Comparison of ENCODE assay signal across 12 cellular contexts in the genomic region with DNA sequence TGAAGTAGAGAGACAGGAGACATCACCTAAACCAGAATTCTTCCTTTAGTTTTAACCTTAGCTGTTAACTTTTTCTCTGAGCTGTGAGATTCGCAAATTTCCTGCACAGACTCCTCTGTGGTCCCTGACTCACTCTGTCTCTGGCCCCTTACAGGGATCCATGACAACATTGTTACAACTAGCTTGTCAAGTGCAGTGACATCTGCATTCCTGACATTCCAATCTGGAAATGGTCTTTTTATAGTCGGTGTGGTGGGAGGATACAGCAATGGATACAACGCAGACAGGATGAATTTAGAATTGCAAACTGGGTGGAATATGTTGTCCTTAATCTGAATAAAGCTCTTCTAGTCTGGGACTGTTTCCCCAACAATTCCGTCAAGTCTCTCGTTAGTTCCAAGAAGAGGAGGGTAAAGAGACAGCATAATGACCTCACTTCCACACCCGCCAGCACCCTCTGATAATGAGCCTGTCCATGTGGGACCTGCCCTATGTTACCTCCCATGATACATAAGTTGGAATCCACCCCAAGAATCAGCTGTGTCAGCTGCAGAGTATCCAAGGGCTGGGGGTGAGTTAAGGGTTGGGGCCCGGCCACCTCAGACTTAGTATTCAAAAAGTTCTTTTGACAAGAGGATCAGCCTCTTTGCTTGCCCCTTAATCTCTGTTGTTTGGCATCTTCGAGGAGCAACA. TPM values are rescaled to one million over a fixed set of nuclear protein-coding genes. Genes with fewer than 3 reads are reported as not detected.
DNase-seq lines count a peak whose midpoint lies in the region; TF ChIP-seq lines count a peak whose summit lies in the region.
"Had no signal": no experiment of that assay in that cellular context is flagged by ENCODE, and none has a peak within 500 bp of the region (broad histone marks: within the 10 kb centered on the region; RNA-seq: fewer than 3 reads in every experiment).

No MANE protein-coding gene starts in this region.

- H2AK5ac ChIP-seq in mesenchymal stem cell (ENCODE audit: low read length, severe bottlenecking) = peak overlapping the region; percentile 19

- no peak overlapping the region for H3K18ac ChIP-seq in mesenchymal stem cell (ENCODE audit: low read depth in 1 of 2, low read length in 2 of 2)

- no peak overlapping the region for H3K9ac ChIP-seq in Karpas-422 (ENCODE audit: low read length)
- H3K9ac ChIP-seq in mesenchymal stem cell (ENCODE audit: low read length) = no peak overlapping the region

- peak overlapping the region; percentile 27; the same call in 1 of the 2 replicates for H3K27ac ChIP-seq in Karpas-422 (ENCODE audit: low read length)
- H3K27ac ChIP-seq in mesenchymal stem cell (ENCODE audit: low read length, poor library complexity, severe bottlenecking) = peak overlapping the region; percentile 83
- no peak overlapping the region for H3K27ac ChIP-seq in uterus
- H3K27ac ChIP-seq: lower lobe of right lung had no signal

- H3K14ac ChIP-seq in mesenchymal stem cell (ENCODE audit: low read length in 2 of 2) = no peak overlapping the region

- no peaks in the 10 kb centered on the region for H3K79me2 ChIP-seq in Karpas-422 (ENCODE audit: low read length)

- no peak overlapping the region for H4K8ac ChIP-seq in mesenchymal stem cell (ENCODE audit: low read length)

- H3K27me3 ChIP-seq in Karpas-422 (ENCODE audit: low read length) = no peaks in the 10 kb centered on the region
- H3K27me3 ChIP-seq in mesenchymal stem cell (ENCODE audit: control insufficient read depth in 1 of 2, insufficient read depth in 1 of 2, low read length in 2 of 2) = peaks cover 0 to 66% of the 10 kb centered on the region in 2 experiments
- peaks cover 0 to 4% of the 10 kb centered on the region in 2 donors for H3K27me3 ChIP-seq in uterus

- H3K36me3 ChIP-seq in Karpas-422 (ENCODE audit: insufficient read depth, low read length) (no peaks in the 10 kb centered on the region; the same call in 1 of the 2 replicates), mesenchymal stem cell (ENCODE audit: control insufficient read depth in 1 of 2, insufficient read depth in 2 of 2, low read depth in 1 of 2, low read length in 2 of 2) (no peaks in the 10 kb centered on the region), uterus (no peaks in the 10 kb centered on the region)
- H3K36me3 ChIP-seq: BE2C, lower lobe of right lung had no signal

- intact Hi-C loops in uterus (cut with DNase I; ENCODE audit: low total_unique reads) = no loop called here

- 45% methylated on average over 8 of the region's 8 CpGs for WGBS in mesenchymal stem cell

- no peaks in the 10 kb centered on the region for H3K9me3 ChIP-seq in Karpas-422 (ENCODE audit: low read length)
- no peaks in the 10 kb centered on the region for H3K9me3 ChIP-seq in mesenchymal stem cell (ENCODE audit: control insufficient read depth, low read length)
- H3K9me3 ChIP-seq in uterus = no peaks in the 10 kb centered on the region
- H3K9me3 ChIP-seq: BE2C, lower lobe of right lung had no signal

- DNase-seq in AG20443 (ENCODE audit: low spot score) (peak; percentile 58), Karpas-422 (no peak), dermis microvascular lymphatic vessel endothelial cell (ENCODE audit: low read depth in 2 of 2) (peak; percentile 46 to 80), mesenchymal stem cell (peak; percentile 71), NCI-H2107 (lab: John Stamatoyannopoulos, UW) (no peak), NCI-H2171 treated with DMSO at 0.1 percent for 48 hours (lab: John Stamatoyannopoulos, UW) (no peak), uterus (no peak), NK-92 (lab: John Stamatoyannopoulos, UW; ENCODE audit: unreplicated experiment) (no peak)
- DNase-seq: BE2C, caudate nucleus, lower lobe of right lung, NCI-H2029 had no signal

- no peak overlapping the region for H3K23ac ChIP-seq in mesenchymal stem cell (ENCODE audit: low read length in 2 of 2)

- H3K4me3 ChIP-seq in Karpas-422 (ENCODE audit: low read length) = no peak overlapping the region
- H3K4me3 ChIP-seq in mesenchymal stem cell (ENCODE audit: insufficient read depth in 1 of 2, low read depth in 1 of 2, low read length in 2 of 2) = no peak overlapping the region
- H3K4me3 ChIP-seq in uterus = no peak overlapping the region
- H3K4me3 ChIP-seq: lower lobe of right lung had no signal

- H2BK12ac ChIP-seq in mesenchymal stem cell (ENCODE audit: low read length in 2 of 2) = no peak overlapping the region

- no peak overlapping the region for H2BK5ac ChIP-seq in mesenchymal stem cell (ENCODE audit: low read depth, low read length, poor library complexity, severe bottlenecking)

- no peak overlapping the region for H3K4me2 ChIP-seq in Karpas-422 (ENCODE audit: low read depth, low read length, poor library complexity, severe bottlenecking)
- H3K4me2 ChIP-seq in mesenchymal stem cell (ENCODE audit: low read length, poor library complexity, severe bottlenecking) = peak overlapping the region; percentile 36

- no peak overlapping the region for H2BK15ac ChIP-seq in mesenchymal stem cell (ENCODE audit: low read depth, poor library complexity, severe bottlenecking)

- H4K91ac ChIP-seq in mesenchymal stem cell (ENCODE audit: low read length) = peak overlapping the region; percentile 18

- no peak overlapping the region for H2AFZ ChIP-seq in Karpas-422 (ENCODE audit: low read length)
- H2AFZ ChIP-seq in mesenchymal stem cell (ENCODE audit: low read depth, low read length) = no peak overlapping the region

- H2BK120ac ChIP-seq in mesenchymal stem cell (ENCODE audit: low read depth, low read length) = no peak overlapping the region

- TF ChIP-seq POLR2A in uterus (IDR thresholded peaks at IDR 0.05) = no peak

- H3K9me2 ChIP-seq in Karpas-422 (replicated peaks; ENCODE audit: insufficient read depth, low read length) = no peaks in the 10 kb centered on the region

- H3K4ac ChIP-seq in mesenchymal stem cell (ENCODE audit: low read depth in 1 of 2, low read length in 2 of 2) = no peak overlapping the region

- TF ChIP-seq CTCF in uterus (IDR thresholded peaks at IDR 0.05) = no peak

- no peaks in the 10 kb centered on the region for H3K79me1 ChIP-seq in mesenchymal stem cell (replicated peaks; ENCODE audit: low read length, poor library complexity, severe bottlenecking)

- H3K4me1 ChIP-seq in Karpas-422 (ENCODE audit: low read length) (peaks cover 23% of the 10 kb centered on the region), mesenchymal stem cell (ENCODE audit: control insufficient read depth, insufficient read depth, low read depth, low read length) (peaks cover 8% of the 10 kb centered on the region), uterus (no peaks in the 10 kb centered on the region)
- H3K4me1 ChIP-seq: BE2C had no signal

- no peaks in the 10 kb centered on the region for H4K20me1 ChIP-seq in Karpas-422 (ENCODE audit: insufficient read depth, low read depth, low read length)

RNA-seq across cellular contexts. Expression of gene ILDR2, which starts 49.4 kb away (rescaled TPM):
- 8.0 and 30.7 TPM in 2 replicates for total RNA-seq in Karpas-422 (2014; rRNA removed; shearing (Covaris generic); ENCODE audit: low replicate concordance)
- total RNA-seq in dermis microvascular lymphatic vessel endothelial cell (under 0.01 TPM in 1 of 2 replicates, not detected in the other), uterus (1 to 10 TPM in 1 of 4 donors, under 1 TPM in 1, not detected in 2; 0.30 to 2.8 TPM)
- polyA plus RNA-seq in mesenchymal stem cell (2013, experiment 1 of 2) = 0.11 TPM
- 0.04 TPM for polyA plus RNA-seq in mesenchymal stem cell (2013, experiment 2 of 2)

RNA-seq across cellular contexts. Expression of gene TADA1, which starts 49.9 kb away (rescaled TPM):
- total RNA-seq in Karpas-422 (2014; rRNA removed; shearing (Covaris generic); ENCODE audit: low replicate concordance) = 14.1 and 26.6 TPM in 2 replicates
- total RNA-seq in dermis microvascular lymphatic vessel endothelial cell (8.3 and 10.1 TPM in 2 replicates), uterus (10 to 100 TPM in 3 of 4 donors, 1 to 10 TPM in 1; 6.8 to 32.0 (median 18.8) TPM)
- polyA plus RNA-seq in mesenchymal stem cell (2013, experiment 1 of 2) = 5.2 TPM
- 5.5 TPM for polyA plus RNA-seq in mesenchymal stem cell (2013, experiment 2 of 2)

Comparison
In these comparisons a context has a peak if more than half of its experiments do, and no peak if none do; other contexts are left out.
1. DNase-seq: peak in AG20443 (single experiment), dermis microvascular lymphatic vessel endothelial cell (2 of 2) and mesenchymal stem cell (single experiment); none in Karpas-422 (single experiment), NCI-H2107 (single experiment), NCI-H2171 treated with DMSO at 0.1 percent for 48 hours (single experiment), uterus (0 of 2) and NK-92 (single experiment).
2. H3K27ac ChIP-seq: peak in Karpas-422 (single experiment) and mesenchymal stem cell (single experiment); none in uterus (0 of 2).